Comparison of ENCODE assay signal across 27 cellular contexts in the genomic region with DNA sequence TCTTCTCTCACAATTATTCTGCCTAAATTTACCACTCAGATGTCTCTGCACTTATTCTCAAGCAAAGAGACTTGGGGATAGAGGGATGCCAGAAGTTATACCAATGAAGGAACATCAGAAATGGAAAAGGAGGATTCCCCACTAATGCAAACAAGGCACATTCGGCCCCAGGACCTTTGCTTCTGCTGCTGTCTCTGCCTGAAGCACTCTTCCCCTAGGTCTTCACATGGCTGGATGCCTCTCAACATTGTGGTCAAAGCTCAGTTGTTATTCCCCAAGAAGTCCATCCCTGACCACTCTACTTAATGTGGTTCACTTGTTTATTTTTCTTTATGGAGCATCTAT.
"Had no signal": no experiment of that assay in that cellular context is flagged by ENCODE, and none has a peak within 500 bp of the region (broad histone marks: within the 10 kb centered on the region; RNA-seq: fewer than 3 reads in every experiment).

No MANE protein-coding gene starts in this region.

- H3K27ac ChIP-seq: esophagus squamous epithelium, left ventricle myocardium inferior, neutrophil, psoas muscle, right atrium auricular region, stomach, thyroid gland, upper lobe of left lung had no signal

- H3K4me3 Mint-ChIP-seq: activated CD4-positive, alpha-beta T cell treated with anti-CD3 and anti-CD28 coated beads for 36 hours; activated CD8-positive, alpha-beta T cell treated with anti-CD3 and anti-CD28 coated beads, Interleukin-2, amount 10 ng/mL, durations not matched to agents 7 days and 5 days; activated naive CD8-positive, alpha-beta T cell; natural killer cell treated with Interleukin-12 subunit alpha and Interleukin-12 subunit beta and Interleukin-15 and Interleukin-18, amount 100 ng/mL, for 72 hours; stimulated activated naive B cell treated with anti-CD40 and anti-IgM and Interleukin-4, amounts not matched to agents 10 μg/mL and 1 μg/mL and 100 μg/mL, for 72 hours; T-helper 2 cell treated with Interferon-gamma antibody and Interleukin-4, amounts not matched to agents 5 μg/mL and 100 μg/mL, for 36 hours had no signal

- H3K27ac Mint-ChIP-seq: activated CD4-positive, alpha-beta T cell treated with anti-CD3 and anti-CD28 coated beads for 36 hours; activated CD8-positive, alpha-beta T cell treated with anti-CD3 and anti-CD28 coated beads, Interleukin-2, amount 10 ng/mL, durations not matched to agents 7 days and 5 days; activated naive CD8-positive, alpha-beta T cell; natural killer cell treated with Interleukin-12 subunit alpha and Interleukin-12 subunit beta and Interleukin-15 and Interleukin-18, amount 100 ng/mL, for 72 hours; stimulated activated naive B cell treated with anti-CD40 and anti-IgM and Interleukin-4, amounts not matched to agents 10 μg/mL and 1 μg/mL and 100 μg/mL, for 72 hours; T-helper 2 cell treated with Interferon-gamma antibody and Interleukin-4, amounts not matched to agents 5 μg/mL and 100 μg/mL, for 36 hours had no signal

- DNase-seq: activated CD4-positive, alpha-beta T cell treated with anti-CD3 and anti-CD28 coated beads for 36 hours; activated CD4-positive, CD25-positive, alpha-beta regulatory T cell; activated CD8-positive, alpha-beta T cell treated with anti-CD3 and anti-CD28 coated beads, Interleukin-2, amount 10 ng/mL, durations not matched to agents 7 days and 5 days; activated effector memory CD4-positive, alpha-beta T cell treated with Interleukin-2 at 50 U/mL for 16 hours; activated naive CD4-positive, alpha-beta T cell treated with Interleukin-2 at 50 U/mL for 16 hours; anterior cingulate cortex; body of pancreas; dermis blood vessel endothelial cell; effector CD4-positive, alpha-beta T cell; esophagus squamous epithelium; foreskin melanocyte; left ventricle myocardium inferior; pancreas; psoas muscle; stimulated activated CD4-positive, alpha-beta T cell treated with anti-CD3 and anti-CD28 coated beads, Interleukin-1b, Interleukin-23, amount 100 ng/mL, for 48 hours; stimulated activated naive B cell treated with anti-CD40 and anti-IgM and Interleukin-4, amounts not matched to agents 10 μg/mL and 1 μg/mL and 100 μg/mL, for 72 hours; stomach; thyroid gland had no signal

- H3K9me3 ChIP-seq: body of pancreas, esophagus squamous epithelium, left ventricle myocardium inferior, mucosa of descending colon, neutrophil, pancreas, psoas muscle, right atrium auricular region, stomach, thyroid gland, upper lobe of left lung had no signal

- H3K36me3 ChIP-seq: esophagus squamous epithelium, left ventricle myocardium inferior, neutrophil, pancreas, right atrium auricular region, stomach, thyroid gland, upper lobe of left lung had no signal

- H3K4me1 Mint-ChIP-seq: activated CD4-positive, alpha-beta T cell treated with anti-CD3 and anti-CD28 coated beads for 36 hours; stimulated activated naive B cell treated with anti-CD40 and anti-IgM and Interleukin-4, amounts not matched to agents 10 μg/mL and 1 μg/mL and 100 μg/mL, for 72 hours had no signal

- H3K4me1 ChIP-seq: body of pancreas, esophagus squamous epithelium, left ventricle myocardium inferior, pancreas, psoas muscle, right atrium auricular region, stomach, thyroid gland, upper lobe of left lung had no signal

- ATAC-seq: activated CD4-positive, alpha-beta T cell treated with anti-CD3 and anti-CD28 coated beads for 36 hours; activated CD8-positive, alpha-beta T cell treated with anti-CD3 and anti-CD28 coated beads, Interleukin-2, amount 10 ng/mL, durations not matched to agents 7 days and 5 days; body of pancreas; natural killer cell treated with Interleukin-12 subunit alpha and Interleukin-12 subunit beta and Interleukin-15 and Interleukin-18, amount 100 ng/mL, for 72 hours; pancreas; psoas muscle; stimulated activated naive B cell treated with anti-CD40 and anti-IgM and Interleukin-4, amounts not matched to agents 10 μg/mL and 1 μg/mL and 100 μg/mL, for 72 hours had no signal

- H3K9me3 Mint-ChIP-seq: natural killer cell treated with Interleukin-12 subunit alpha and Interleukin-12 subunit beta and Interleukin-15 and Interleukin-18, amount 100 ng/mL, for 72 hours had no signal

- H3K4me2 ChIP-seq: smooth muscle cell had no signal

- H3K27me3 ChIP-seq: body of pancreas, esophagus squamous epithelium, neutrophil, pancreas, right atrium auricular region, stomach, thyroid gland, upper lobe of left lung had no signal

- H3K4me3 ChIP-seq: body of pancreas, esophagus squamous epithelium, left ventricle myocardium inferior, lung, mucosa of descending colon, pancreas, psoas muscle, right atrium auricular region, smooth muscle cell, stomach, thyroid gland, upper lobe of left lung had no signal

- H3K36me3 Mint-ChIP-seq: activated naive CD8-positive, alpha-beta T cell; natural killer cell treated with Interleukin-12 subunit alpha and Interleukin-12 subunit beta and Interleukin-15 and Interleukin-18, amount 100 ng/mL, for 72 hours; stimulated activated naive B cell treated with anti-CD40 and anti-IgM and Interleukin-4, amounts not matched to agents 10 μg/mL and 1 μg/mL and 100 μg/mL, for 72 hours had no signal

- H3K27me3 Mint-ChIP-seq: activated CD4-positive, alpha-beta T cell treated with anti-CD3 and anti-CD28 coated beads for 36 hours; activated naive CD8-positive, alpha-beta T cell; natural killer cell treated with Interleukin-12 subunit alpha and Interleukin-12 subunit beta and Interleukin-15 and Interleukin-18, amount 100 ng/mL, for 72 hours; stimulated activated naive B cell treated with anti-CD40 and anti-IgM and Interleukin-4, amounts not matched to agents 10 μg/mL and 1 μg/mL and 100 μg/mL, for 72 hours had no signal
